In genomic region chr7:25788961-25789620, GRCh38 we compare ENCODE assay signal across 13 cellular contexts.
DNase-seq lines count a peak whose midpoint lies in the region; ATAC-seq lines count a peak whose summit lies in the region.
"Had no signal": no experiment of that assay in that cellular context is flagged by ENCODE, and none has a peak within 500 bp of the region (broad histone marks: within the 10 kb centered on the region; RNA-seq: fewer than 3 reads in every experiment).

No MANE protein-coding gene starts in this region.

- H3K9ac ChIP-seq in muscle layer of colon (ENCODE audit: low read length) (no peak overlapping the region), stomach smooth muscle (ENCODE audit: low read length in 2 of 2) (no peak overlapping the region)
- H3K9ac ChIP-seq: BLaER1 had no signal

- H3K27me3 ChIP-seq in muscle layer of colon (ENCODE audit: control insufficient read depth in 1 of 2, insufficient read depth in 2 of 2, low read length in 2 of 2), result no peaks in the 10 kb centered on the region
- no peaks in the 10 kb centered on the region for H3K27me3 ChIP-seq in stomach smooth muscle (ENCODE audit: control insufficient read depth in 1 of 2, insufficient read depth in 2 of 2, low read length in 2 of 2)
- H3K27me3 ChIP-seq: BLaER1 had no signal

- H3K27ac ChIP-seq in muscle layer of colon (ENCODE audit: low read depth, low read length), result peak overlapping the region; percentile 31
- H3K27ac ChIP-seq in stomach smooth muscle (ENCODE audit: low read length), result peak overlapping the region; percentile 53
- H3K27ac ChIP-seq in caudate nucleus (ENCODE audit: low read depth, low read length), result no peak overlapping the region
- H3K27ac ChIP-seq: BLaER1 had no signal

- H3K9me3 ChIP-seq in muscle layer of colon (ENCODE audit: low read length), result no peaks in the 10 kb centered on the region
- no peaks in the 10 kb centered on the region for H3K9me3 ChIP-seq in stomach smooth muscle (ENCODE audit: control insufficient read depth in 2 of 2, low read length in 2 of 2)
- H3K9me3 ChIP-seq: BLaER1 had no signal

- H3K36me3 ChIP-seq in muscle layer of colon (ENCODE audit: insufficient read depth, low read length) (no peaks in the 10 kb centered on the region), stomach smooth muscle (ENCODE audit: control insufficient read depth in 2 of 2, insufficient read depth in 2 of 2, low read length in 2 of 2) (no peaks in the 10 kb centered on the region)
- H3K36me3 ChIP-seq: BLaER1 had no signal

- peaks cover 34% of the 10 kb centered on the region for H3K4me1 ChIP-seq in muscle layer of colon (ENCODE audit: insufficient read depth, low read length)
- H3K4me1 ChIP-seq in stomach smooth muscle (ENCODE audit: control insufficient read depth, insufficient read depth, low read length), result peaks cover 22% of the 10 kb centered on the region
- H3K4me1 ChIP-seq: BLaER1 had no signal

- DNase-seq in G401 (ENCODE audit: low spot score), result peak; percentile 75
- DNase-seq in cerebellar cortex (ENCODE audit: low spot score), result peak; percentile 93
- DNase-seq in NCI-H510A treated with DMSO at 0.1 percent for 48 hours (lab: John Stamatoyannopoulos, UW), result no peak
- DNase-seq in hepatic stellate cell (ENCODE audit: low spot score), result no peak
- DNase-seq in caudate nucleus (lab: John Stamatoyannopoulos, UW), result no peak
- DNase-seq: CD8-positive, alpha-beta T cell; H9; MV-4-11; NCI-H1930 had no signal

- no peak for ATAC-seq in GM19023 (IDR thresholded peaks at IDR 0.05; ENCODE audit: unreplicated experiment)
- ATAC-seq: CD8-positive, alpha-beta T cell had no signal

- no peak overlapping the region for H3K4me3 ChIP-seq in muscle layer of colon (ENCODE audit: low read depth in 1 of 2, low read length in 2 of 2)
- H3K4me3 ChIP-seq in stomach smooth muscle (ENCODE audit: low read length in 2 of 2), result no peak overlapping the region
- H3K4me3 ChIP-seq: BLaER1 had no signal

- in situ Hi-C loops in G401 (cut with HindIII; ENCODE audit: low sequenced_read_pairs), result no loop called here

Comparison
In these comparisons a context has a peak if more than half of its experiments do, and no peak if none do; other contexts are left out.
1. DNase-seq: peak in G401 (single experiment) and cerebellar cortex (single experiment); none in NCI-H510A treated with DMSO at 0.1 percent for 48 hours (single experiment), hepatic stellate cell (single experiment) and caudate nucleus (0 of 61).